Comparison of ENCODE assay signal across 20 cellular contexts in the genomic region with DNA sequence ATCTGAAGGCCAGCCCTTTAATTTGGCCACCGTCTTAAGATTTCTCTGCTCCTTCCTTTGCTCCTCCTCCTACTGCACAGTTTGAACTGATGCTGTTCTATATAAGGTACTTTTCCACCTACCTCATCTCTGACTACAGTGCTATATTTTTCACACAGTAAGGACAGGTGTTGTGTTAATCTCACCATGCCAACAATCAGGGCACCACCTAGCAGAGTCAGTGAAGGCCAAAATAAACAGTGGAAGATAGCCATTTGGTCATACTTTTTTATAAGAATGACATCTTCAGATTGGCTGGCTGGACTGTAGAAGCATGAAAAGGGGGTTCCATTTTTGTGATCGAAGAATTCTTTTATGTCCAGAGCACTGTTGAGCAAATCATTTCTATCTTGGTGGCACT. TPM values are rescaled to one million over a fixed set of nuclear protein-coding genes. Genes with fewer than 3 reads are reported as not detected.
"Had no signal": no experiment of that assay in that cellular context is flagged by ENCODE, and none has a peak within 500 bp of the region (broad histone marks: within the 10 kb centered on the region; RNA-seq: fewer than 3 reads in every experiment).

No MANE protein-coding gene starts in this region.

RNA-seq across cellular contexts. Expression of a gene that starts 11.7 kb away (rescaled TPM):
- total RNA-seq: activated naive CD4-positive, alpha-beta T cell treated with anti-CD3 and anti-CD28 coated beads for 36 hours; activated naive CD4-positive, alpha-beta T cell treated with anti-CD3 and anti-CD28 coated beads, Interleukin-2, amount 50 U/mL, for 72 hours; activated naive CD8-positive, alpha-beta T cell treated with anti-CD3 and anti-CD28 coated beads for 36 hours; activated naive CD8-positive, alpha-beta T cell treated with anti-CD3 and anti-CD28 coated beads, Interleukin-2, amount 10 ng/mL, durations not matched to agents 7 days and 5 days; activated T-cell treated with anti-CD3 and anti-CD28 coated beads, Interleukin-2, amount 50 U/mL, for 72 hours; activated T-helper 1 cell treated with anti-CD3 and anti-CD28 coated beads, Interleukin-12 subunit alpha, Interleukin-12 subunit beta, Interleukin-2, Interleukin-4 antibody, amounts not matched to agents 30 ng/mL and 10 ng/mL and 1 ng/mL, durations not matched to agents 14 hours and 24 hours and 36 hours; activated T-helper 17 cell treated with anti-CD3 and anti-CD28 coated beads, Interleukin-2, amount 50 U/mL, for 72 hours; activated T-helper 2 cell treated with anti-CD3 and anti-CD28 coated beads, Interferon-gamma antibody, Interleukin-2, Interleukin-4, amounts not matched to agents 10 μg/mL and 5 μg/mL and 100 μg/mL, durations not matched to agents 14 hours and 24 hours and 36 hours; adrenal gland; aorta; ascending aorta; astrocyte; body of pancreas; breast epithelium; bronchial epithelial cell; cardiac muscle cell; cardiac septum; cerebellum; chondrocyte had no signal
- polyA plus RNA-seq: adipose tissue, adrenal gland, aorta, cardiac muscle cell had no signal
